2 cellular contexts compared by ENCODE assay signal in genomic region chr1:31646259-31646960, GRCh38.
A peak's percentile ranks its signal among the peaks of the same experiment; 100 is the strongest.
TF ChIP-seq lines count a peak whose summit lies in the region.

No MANE protein-coding gene starts in this region.

TF ChIP-seq in HCT116, 20 proteins besides CTCF, POLR2A, EP300 and RAD21:
- TF ChIP-seq MAX (IDR thresholded peaks at IDR 0.05): no peak

TF ChIP-seq in K562, 482 proteins besides CTCF, POLR2A, EP300 and RAD21:
- TF ChIP-seq BCOR (IDR thresholded peaks at IDR 0.05): peak; percentile 73; the same call in 1 of the 2 replicates
- TF ChIP-seq POLR2AphosphoS5 (IDR thresholded peaks at IDR 0.05; ENCODE audit: control insufficient read depth, insufficient read depth, low read depth, low read length): no peak
- no peak for TF ChIP-seq HNRNPLL (IDR thresholded peaks at IDR 0.05; ENCODE audit: low read depth, low read length, poor library complexity, severe bottlenecking)
- TF ChIP-seq RBM25 (IDR thresholded peaks at IDR 0.05; ENCODE audit: low read depth, low read length, severe bottlenecking): peak; percentile 74
- TF ChIP-seq ILF3 (IDR thresholded peaks at IDR 0.05; ENCODE audit: borderline replicate concordance): no peak
- TF ChIP-seq SMARCA5 (IDR thresholded peaks at IDR 0.05): peak; percentile 57
- TF ChIP-seq ZNF146 (CRISPR knock-in tag; IDR thresholded peaks at IDR 0.05; ENCODE audit: unreplicated experiment): peak; percentile 99
- TF ChIP-seq NELFE (IDR thresholded peaks at IDR 0.05; ENCODE audit: insufficient read depth, insufficient read length): no peak
- no peak for TF ChIP-seq PHF8 (IDR thresholded peaks at IDR 0.05; ENCODE audit: borderline replicate concordance, low read length)
- no peak for TF ChIP-seq ATF1 (CRISPR knock-in tag; IDR thresholded peaks at IDR 0.05)
- no peak for TF ChIP-seq ATF1 (tag; IDR thresholded peaks at IDR 0.05)
- TF ChIP-seq ZNF184 (CRISPR knock-in tag; IDR thresholded peaks at IDR 0.05): no peak
- TF ChIP-seq ZBTB40 (IDR thresholded peaks at IDR 0.05): no peak
- TF ChIP-seq ZBTB40 (CRISPR knock-in tag; IDR thresholded peaks at IDR 0.05): no peak
